Comparison of ENCODE assay signal across 7 cellular contexts in the genomic region with DNA sequence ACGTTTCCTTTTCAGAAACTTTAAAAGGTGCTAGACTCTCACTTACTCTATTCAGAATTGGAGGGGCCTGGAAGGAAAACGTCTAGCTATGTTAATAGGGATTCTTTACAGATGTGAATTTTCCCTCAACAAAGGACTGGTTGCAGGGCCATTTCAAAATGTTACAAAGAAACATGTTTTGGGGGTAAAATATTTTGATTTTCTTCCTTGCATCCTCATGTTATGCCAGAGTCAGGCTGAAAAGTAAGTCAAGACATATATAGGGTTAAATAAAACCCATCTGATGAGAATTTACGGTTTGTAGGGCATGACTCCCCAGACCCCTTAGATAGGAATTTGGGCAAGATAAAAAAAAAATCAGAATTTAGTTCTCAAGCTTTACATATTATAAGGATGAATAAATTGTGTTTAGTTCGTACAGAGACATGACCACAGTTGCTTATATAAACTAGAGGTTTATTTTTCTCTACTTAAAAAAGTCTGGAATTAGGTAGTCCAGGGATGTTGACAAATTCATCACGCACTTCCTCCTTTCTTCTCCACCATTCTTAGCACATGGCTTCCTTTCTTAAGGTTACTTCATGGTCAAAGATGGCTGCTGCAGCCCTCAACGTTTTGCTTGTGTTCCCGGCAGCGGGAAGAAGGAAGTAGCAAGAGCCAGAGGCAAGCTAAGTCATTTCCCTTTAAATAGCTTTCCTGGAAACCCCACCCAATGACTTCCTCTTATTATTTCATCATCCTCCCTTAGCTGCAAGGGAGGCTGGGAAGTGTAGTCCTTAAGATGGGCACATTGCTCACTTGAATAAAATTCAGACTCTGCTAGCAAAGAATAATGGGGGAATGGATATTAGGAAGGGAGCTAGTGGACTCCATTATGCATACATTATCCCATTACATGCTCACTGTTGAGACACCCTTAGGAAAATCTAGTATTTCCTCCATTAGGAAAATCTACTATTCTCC. TPM values are rescaled to one million over a fixed set of nuclear protein-coding genes. Genes with fewer than 3 reads are reported as not detected.
DNase-seq lines count a peak whose midpoint lies in the region; ATAC-seq and TF ChIP-seq lines count a peak whose summit lies in the region.
"Not testable (repeated sequence)": the region's sequence is repeated elsewhere in the genome, so short reads cannot be mapped to it uniquely, and the experiment has no call there.

No MANE protein-coding gene starts in this region.

- not testable (repeated sequence) for H3K4me1 ChIP-seq in naive thymus-derived CD4-positive, alpha-beta T cell (ENCODE audit: control insufficient read depth in 2 of 2, insufficient read depth in 2 of 2, low read length in 2 of 2)

- CTCF ChIA-PET in naive thymus-derived CD4-positive, alpha-beta T cell (lab: Charles Lee): interaction anchor here (0.6 kb wide), 1 partner anchor 172 kb away, joined by 3 read pairs; no protein-coding TSS in a partner anchor

- not testable (repeated sequence) for H3K9me3 ChIP-seq in naive thymus-derived CD4-positive, alpha-beta T cell (ENCODE audit: control insufficient read depth in 2 of 3, low read length in 3 of 3)

- H3K36me3 ChIP-seq in naive thymus-derived CD4-positive, alpha-beta T cell (ENCODE audit: control insufficient read depth in 2 of 3, insufficient read depth in 3 of 3, low read length in 3 of 3): not testable (repeated sequence)

- not testable (repeated sequence) for H3K27ac ChIP-seq in naive thymus-derived CD4-positive, alpha-beta T cell (ENCODE audit: low read depth, low read length)

- peaks cover 9 to 33% (median 16%) of the 10 kb centered on the region in 7 donors for H3K4me1 Mint-ChIP-seq in naive thymus-derived CD4-positive, alpha-beta T cell

- POLR2A ChIA-PET in naive thymus-derived CD4-positive, alpha-beta T cell (lab: Charles Lee): interaction anchor here (0.6 to 5.2 kb wide), 4 partner anchors 12 to 117 kb away, joined by 3 to 54 read pairs (median 4); a partner anchor contains a TSS

- H3K27ac Mint-ChIP-seq in naive thymus-derived CD4-positive, alpha-beta T cell: peak overlapping the region in 7 of 9 donors; percentile 59 to 87 (median 79)

- intact Hi-C loops in naive thymus-derived CD4-positive, alpha-beta T cell (cut with micrococcal nuclease): loop anchor here (1.0 to 5.0 kb wide), 3 partner anchors 13 to 281 kb away; a partner anchor contains a TSS

- TF ChIP-seq CTCF in HFF-Myc (IDR thresholded peaks at IDR 0.05; ENCODE audit: low read depth, low read length, missing control alignments); foreskin fibroblast (IDR thresholded peaks at IDR 0.05; ENCODE audit: low read depth, low read length): not testable (repeated sequence)

- not testable (repeated sequence) for H3K4me3 ChIP-seq in HFF-Myc (replicated peaks; ENCODE audit: low read depth, low read length); foreskin fibroblast (ENCODE audit: low read depth in 1 of 2, low read length in 2 of 2); naive thymus-derived CD4-positive, alpha-beta T cell (ENCODE audit: low read length)

- not testable (repeated sequence) for H3K27me3 Mint-ChIP-seq in naive thymus-derived CD4-positive, alpha-beta T cell

- not testable (repeated sequence) for H3K27me3 ChIP-seq in naive thymus-derived CD4-positive, alpha-beta T cell (ENCODE audit: control insufficient read depth in 2 of 2, insufficient read depth in 2 of 2, low read length in 2 of 2)

- ATAC-seq in SK-N-SH treated with all-trans-retinoic acid at 6 μM for 48 hours: peak; percentile 54
- peak; percentile 86 for ATAC-seq in naive thymus-derived CD4-positive, alpha-beta T cell

- peaks cover 0 to 26% (median 0%) of the 10 kb centered on the region in 5 donors for H3K36me3 Mint-ChIP-seq in naive thymus-derived CD4-positive, alpha-beta T cell

- peak; percentile 31 for DNase-seq in GM03348 (ENCODE audit: low spot score)
- DNase-seq in HFF-Myc (ENCODE audit: extremely low read depth, low read depth): peak; percentile 55
- DNase-seq in MV-4-11 (lab: John Stamatoyannopoulos, UW): peak; percentile 99
- DNase-seq in activated naive CD4-positive, alpha-beta T cell treated with Interleukin-2 at 50 U/mL for 16 hours: peak; percentile 49
- peak; percentile 85 to 91 for DNase-seq in foreskin fibroblast
- peak in 7 of 9 donors; percentile 23 to 66 (median 55) for DNase-seq in naive thymus-derived CD4-positive, alpha-beta T cell

- peak overlapping the region in 4 of 10 donors; percentile 26 to 54 (median 46) for H3K4me3 Mint-ChIP-seq in naive thymus-derived CD4-positive, alpha-beta T cell

- peaks cover 0 to 23% (median 9%) of the 10 kb centered on the region in 11 donors for H3K9me3 Mint-ChIP-seq in naive thymus-derived CD4-positive, alpha-beta T cell

RNA-seq across cellular contexts. Expression of a gene that starts 12.7 kb away (rescaled TPM):
- total RNA-seq in naive thymus-derived CD4-positive, alpha-beta T cell: 100 to 1,000 TPM in 2 of 5 experiments, 10 to 100 TPM in 3; 69.6 to 136 (median 87.3) TPM
- polyA plus RNA-seq in naive thymus-derived CD4-positive, alpha-beta T cell: 10 to 100 TPM; 11.4 to 17.5 TPM

Comparison
In these comparisons a context has a peak if more than half of its experiments do, and no peak if none do; other contexts are left out.
1. DNase-seq: peak in every context shown above with its lines; median percentile 99 in MV-4-11; 88 in foreskin fibroblast; 55 in HFF-Myc; 55 in naive thymus-derived CD4-positive, alpha-beta T cell; 49 in activated naive CD4-positive, alpha-beta T cell treated with Interleukin-2 at 50 U/mL for 16 hours; 31 in GM03348.